19 cellular contexts compared by ENCODE assay signal in the genomic region with DNA sequence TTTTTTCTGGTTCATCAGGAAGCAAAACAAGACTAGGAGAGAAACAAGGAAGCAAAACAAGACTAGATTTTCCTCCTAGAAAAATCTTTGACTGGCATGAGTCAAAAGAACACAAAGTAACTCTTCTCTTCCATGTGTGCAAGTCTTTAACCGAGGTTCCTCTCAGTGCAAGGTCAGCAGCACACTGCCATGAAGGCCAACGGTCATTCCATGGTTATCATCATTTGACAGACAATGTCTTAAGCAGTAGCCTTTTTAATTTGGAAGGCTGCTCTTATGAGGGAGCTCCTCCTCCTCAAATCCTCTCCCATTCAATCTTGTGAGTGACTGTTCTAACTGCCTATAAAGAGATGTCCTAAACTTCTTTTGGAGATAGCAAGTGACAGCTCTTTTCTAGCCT.
"Had no signal": no experiment of that assay in that cellular context is flagged by ENCODE, and none has a peak within 500 bp of the region (broad histone marks: within the 10 kb centered on the region; RNA-seq: fewer than 3 reads in every experiment).

No MANE protein-coding gene starts in this region.

- H3K4me3 Mint-ChIP-seq: activated naive CD4-positive, alpha-beta T cell treated with anti-CD3 and anti-CD28 coated beads, Interleukin-2, amount 50 U/mL, for 24 hours; central memory CD8-positive, alpha-beta T cell; nephron; stimulated activated naive CD8-positive, alpha-beta T cell treated with anti-CD3 and anti-CD28 coated beads, Interleukin-15, Interleukin-2, amounts not matched to agents 100 ng/mL and 50 ng/mL, for 24 hours had no signal

- H3K4me3 ChIP-seq: coronary artery, esophagus muscularis mucosa, hepatocyte, left lung, psoas muscle, right lobe of liver, suprapubic skin, upper lobe of right lung had no signal

- DNase-seq: activated CD4-positive, alpha-beta T cell treated with anti-CD3 and anti-CD28 coated beads for 1 hour; activated CD4-positive, alpha-beta T cell treated with anti-CD3 and anti-CD28 coated beads, Interleukin-2, amount 50 U/mL, for 4 hours; activated CD8-positive, alpha-beta memory T cell treated with anti-CD3 and anti-CD28 coated beads, Interleukin-2, amount 50 U/mL, for 48 hours; anterior cingulate cortex; brain microvascular endothelial cell; left lung; psoas muscle; right lobe of liver; T1000; upper lobe of right lung had no signal

- H3K9me3 ChIP-seq: esophagus muscularis mucosa, left lung, psoas muscle, right lobe of liver, suprapubic skin, upper lobe of right lung had no signal

- ATAC-seq: left lung, upper lobe of right lung had no signal

- H3K4me1 Mint-ChIP-seq: nephron had no signal

- H3K4me2 ChIP-seq: hepatocyte had no signal

- H3K27ac ChIP-seq: brain microvascular endothelial cell, coronary artery, hepatocyte, right lobe of liver, suprapubic skin, upper lobe of right lung had no signal

- H2AFZ ChIP-seq: hepatocyte had no signal

- H3K27ac Mint-ChIP-seq: activated naive CD4-positive, alpha-beta T cell treated with anti-CD3 and anti-CD28 coated beads, Interleukin-2, amount 50 U/mL, for 24 hours; activated T-helper 2 cell treated with anti-CD3 and anti-CD28 coated beads, Interferon-gamma antibody, Interleukin-2, Interleukin-4, amounts not matched to agents 10 μg/mL and 5 μg/mL and 100 μg/mL, durations not matched to agents 14 hours and 24 hours and 36 hours; nephron; stimulated activated naive CD8-positive, alpha-beta T cell treated with anti-CD3 and anti-CD28 coated beads, Interleukin-15, Interleukin-2, amounts not matched to agents 100 ng/mL and 50 ng/mL, for 24 hours had no signal

- H3K9me3 Mint-ChIP-seq: activated naive CD4-positive, alpha-beta T cell treated with anti-CD3 and anti-CD28 coated beads, Interleukin-2, amount 50 U/mL, for 24 hours; central memory CD8-positive, alpha-beta T cell; nephron had no signal

- H3K27me3 Mint-ChIP-seq: activated naive CD4-positive, alpha-beta T cell treated with anti-CD3 and anti-CD28 coated beads, Interleukin-2, amount 50 U/mL, for 24 hours; central memory CD8-positive, alpha-beta T cell; stimulated activated naive CD8-positive, alpha-beta T cell treated with anti-CD3 and anti-CD28 coated beads, Interleukin-15, Interleukin-2, amounts not matched to agents 100 ng/mL and 50 ng/mL, for 24 hours had no signal

- H3K27me3 ChIP-seq: brain microvascular endothelial cell, hepatocyte, left lung, right lobe of liver, suprapubic skin, upper lobe of right lung had no signal
